1 cellular context compared by ENCODE assay signal in the genomic region with DNA sequence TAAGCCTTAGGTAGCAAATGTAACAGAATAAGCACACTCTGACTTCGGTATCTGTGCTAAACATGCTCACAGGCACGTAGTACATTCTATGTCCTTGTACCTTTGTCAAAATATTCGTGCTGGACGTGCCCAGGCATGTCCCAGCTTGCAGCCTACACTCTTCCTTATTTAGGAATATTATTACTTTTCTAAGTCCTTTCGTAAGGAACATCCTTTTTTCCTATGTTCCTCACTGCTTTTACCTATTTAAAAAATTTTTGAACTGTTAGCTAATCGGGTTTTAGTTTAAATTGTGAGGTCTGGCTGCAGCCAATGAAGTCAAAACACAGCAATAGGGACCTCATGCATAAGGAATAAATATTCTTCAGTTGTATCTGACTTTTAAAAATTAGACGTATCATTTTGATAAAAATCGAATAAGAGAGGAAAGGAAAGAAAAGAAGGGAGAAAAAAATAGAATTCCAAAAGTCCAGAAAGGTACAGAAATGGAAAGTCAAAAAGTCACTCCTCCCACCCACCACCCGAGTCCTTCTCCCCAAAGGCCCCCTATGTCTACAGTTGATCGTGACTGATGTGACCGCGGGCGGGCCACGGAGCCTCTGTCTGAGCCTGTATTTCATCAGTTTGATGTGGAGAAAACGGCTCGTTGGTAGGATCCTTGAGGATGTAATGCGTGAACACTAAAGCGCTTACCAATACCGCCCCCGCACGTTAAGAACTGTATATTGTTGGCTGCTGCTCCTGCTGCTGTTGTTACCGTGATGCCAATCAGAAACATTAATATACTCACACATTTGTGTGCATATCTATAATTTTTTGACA.
TF ChIP-seq lines count a peak whose summit lies in the region.

No MANE protein-coding gene starts in this region.

TF ChIP-seq in K562, 482 proteins besides CTCF, POLR2A, EP300 and RAD21 (continues in another document):
- TF ChIP-seq DNMT1 (IDR thresholded peaks at IDR 0.05) (no peak), HDAC3 (IDR thresholded peaks at IDR 0.05; ENCODE audit: borderline replicate concordance, partially characterized antibody) (peak; percentile 14), ZNF239 (CRISPR knock-in tag; IDR thresholded peaks at IDR 0.05) (no peak), SMARCA5 (IDR thresholded peaks at IDR 0.05) (peak; percentile 82; the same call in 1 of the 2 replicates), PURB (CRISPR knock-in tag; IDR thresholded peaks at IDR 0.05; ENCODE audit: low read depth) (no peak), PRDM10 (IDR thresholded peaks at IDR 0.05; ENCODE audit: partially characterized antibody) (peak; percentile 25), GTF2F1 (IDR thresholded peaks at IDR 0.05; ENCODE audit: low read depth, low read length) (no peak), ADNP (tag; IDR thresholded peaks at IDR 0.05) (0 out of 2 replicates have a peak, but pooled peaks have one; percentile 75), POLR2H (tag; IDR thresholded peaks at IDR 0.05; ENCODE audit: low read depth) (no peak), FOXK2 (conservative IDR thresholded peaks at IDR 0.05 in 1 of 2, IDR thresholded peaks at IDR 0.05 in 1 of 2; ENCODE audit: low read depth in 2 of 2) (0 out of 4 replicates have a peak, but pooled peaks of 1 of the 2 experiments have one; percentile 50), ZNF766 (CRISPR knock-in tag; conservative IDR thresholded peaks at IDR 0.05) (peak; percentile 68; the same call in 1 of the 2 replicates), ZNF124 (CRISPR knock-in tag; IDR thresholded peaks at IDR 0.05) (no peak), ZNF707 (CRISPR knock-in tag; conservative IDR thresholded peaks at IDR 0.05) (no peak), SMAD3 (CRISPR knock-in tag; conservative IDR thresholded peaks at IDR 0.05) (no peak), PRMT5 (CRISPR knock-in tag; IDR thresholded peaks at IDR 0.05) (no peak), U2AF1 (optimal IDR thresholded peaks at IDR 0.05; ENCODE audit: low read depth, low read length) (no peak), CEBPB (tag; IDR thresholded peaks at IDR 0.05) (peak; percentile 49), CTBP1 (IDR thresholded peaks at IDR 0.05; ENCODE audit: borderline replicate concordance) (no peak), CHD1 (IDR thresholded peaks at IDR 0.05; ENCODE audit: low read length) (no peak), ZFPM2 (CRISPR knock-in tag; IDR thresholded peaks at IDR 0.05) (no peak), PTBP1 (IDR thresholded peaks at IDR 0.05; ENCODE audit: low read depth, low read length) (peak; percentile 22; the same call in 1 of the 2 replicates), ZNF347 (CRISPR knock-in tag; IDR thresholded peaks at IDR 0.05; ENCODE audit: low read depth) (no peak), ZNF79 (CRISPR knock-in tag; IDR thresholded peaks at IDR 0.05; ENCODE audit: low read depth) (no peak), SAFB2 (IDR thresholded peaks at IDR 0.05; ENCODE audit: borderline replicate concordance, low read depth, low read length, severe bottlenecking) (no peak), ZNF589 (CRISPR knock-in tag; IDR thresholded peaks at IDR 0.05; ENCODE audit: low read depth) (no peak; the same call in 1 of the 2 replicates), ESRRA (IDR thresholded peaks at IDR 0.05; ENCODE audit: borderline replicate concordance, low read depth) (no peak), CHAMP1 (IDR thresholded peaks at IDR 0.05) (no peak), CEBPG (CRISPR knock-in tag; IDR thresholded peaks at IDR 0.05) (peak; percentile 33; the same call in 1 of the 2 replicates), CEBPG (tag; conservative IDR thresholded peaks at IDR 0.05 in 1 of 2, IDR thresholded peaks at IDR 0.05 in 1 of 2) (peak in 1 of 2 experiments; percentile 44; a peak in 1 of 4 replicates), GABPB2 (CRISPR knock-in tag; conservative IDR thresholded peaks at IDR 0.05) (no peak), DPF2 (IDR thresholded peaks at IDR 0.05) (0 out of 2 replicates have a peak, but pooled peaks have one; percentile 29), HNRNPL (IDR thresholded peaks at IDR 0.05; ENCODE audit: low read depth, low read length) (no peak), CCNT2 (IDR thresholded peaks at IDR 0.05; ENCODE audit: borderline replicate concordance, extremely low read depth, insufficient read length, low read depth, low read length) (no peak), ZNF143 (CRISPR knock-in tag; IDR thresholded peaks at IDR 0.05) (no peak), KDM5B (IDR thresholded peaks at IDR 0.05; ENCODE audit: insufficient replicate concordance, low read depth, low read length) (peak; percentile 28), EGR1 (conservative IDR thresholded peaks at IDR 0.05) (peak; percentile 90), ZMIZ1 (IDR thresholded peaks at IDR 0.05; ENCODE audit: low read depth in 2 of 2, low read length in 2 of 2) (no peak), MAFF (IDR thresholded peaks at IDR 0.05; ENCODE audit: low read length) (peak; percentile 6; the same call in 1 of the 2 replicates)
- TF ChIP-seq, protein P1, sequence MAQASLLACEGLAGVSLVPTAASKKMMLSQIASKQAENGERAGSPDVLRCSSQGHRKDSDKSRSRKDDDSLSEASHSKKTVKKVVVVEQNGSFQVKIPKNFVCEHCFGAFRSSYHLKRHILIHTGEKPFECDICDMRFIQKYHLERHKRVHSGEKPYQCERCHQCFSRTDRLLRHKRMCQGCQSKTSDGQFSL (CRISPR knock-in tag; IDR thresholded peaks at IDR 0.05), result no peak
- TF ChIP-seq, protein P1 (tag; IDR thresholded peaks at IDR 0.05), result no peak
- TF ChIP-seq, protein P2, sequence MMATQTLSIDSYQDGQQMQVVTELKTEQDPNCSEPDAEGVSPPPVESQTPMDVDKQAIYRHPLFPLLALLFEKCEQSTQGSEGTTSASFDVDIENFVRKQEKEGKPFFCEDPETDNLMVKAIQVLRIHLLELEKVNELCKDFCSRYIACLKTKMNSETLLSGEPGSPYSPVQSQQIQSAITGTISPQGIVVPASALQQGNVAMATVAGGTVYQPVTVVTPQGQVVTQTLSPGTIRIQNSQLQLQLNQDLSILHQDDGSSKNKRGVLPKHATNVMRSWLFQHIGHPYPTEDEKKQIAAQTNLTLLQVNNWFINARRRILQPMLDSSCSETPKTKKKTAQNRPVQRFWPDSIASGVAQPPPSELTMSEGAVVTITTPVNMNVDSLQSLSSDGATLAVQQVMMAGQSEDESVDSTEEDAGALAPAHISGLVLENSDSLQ (IDR thresholded peaks at IDR 0.05), result peak; percentile 58; the same call in 1 of the 2 replicates
- TF ChIP-seq, protein P3, sequence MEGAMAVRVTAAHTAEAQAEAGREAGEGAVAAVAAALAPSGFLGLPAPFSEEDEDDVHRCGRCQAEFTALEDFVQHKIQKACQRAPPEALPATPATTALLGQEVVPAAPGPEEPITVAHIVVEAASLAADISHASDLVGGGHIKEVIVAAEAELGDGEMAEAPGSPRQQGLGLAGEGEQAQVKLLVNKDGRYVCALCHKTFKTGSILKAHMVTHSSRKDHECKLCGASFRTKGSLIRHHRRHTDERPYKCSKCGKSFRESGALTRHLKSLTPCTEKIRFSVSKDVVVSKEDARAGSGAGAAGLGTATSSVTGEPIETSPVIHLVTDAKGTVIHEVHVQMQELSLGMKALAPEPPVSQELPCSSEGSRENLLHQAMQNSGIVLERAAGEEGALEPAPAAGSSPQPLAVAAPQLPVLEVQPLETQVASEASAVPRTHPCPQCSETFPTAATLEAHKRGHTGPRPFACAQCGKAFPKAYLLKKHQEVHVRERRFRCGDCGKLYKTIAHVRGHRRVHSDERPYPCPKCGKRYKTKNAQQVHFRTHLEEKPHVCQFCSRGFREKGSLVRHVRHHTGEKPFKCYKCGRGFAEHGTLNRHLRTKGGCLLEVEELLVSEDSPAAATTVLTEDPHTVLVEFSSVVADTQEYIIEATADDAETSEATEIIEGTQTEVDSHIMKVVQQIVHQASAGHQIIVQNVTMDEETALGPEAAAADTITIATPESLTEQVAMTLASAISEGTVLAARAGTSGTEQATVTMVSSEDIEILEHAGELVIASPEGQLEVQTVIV (CRISPR knock-in tag; IDR thresholded peaks at IDR 0.05; ENCODE audit: borderline replicate concordance), result no peak
- TF ChIP-seq, protein P4, sequence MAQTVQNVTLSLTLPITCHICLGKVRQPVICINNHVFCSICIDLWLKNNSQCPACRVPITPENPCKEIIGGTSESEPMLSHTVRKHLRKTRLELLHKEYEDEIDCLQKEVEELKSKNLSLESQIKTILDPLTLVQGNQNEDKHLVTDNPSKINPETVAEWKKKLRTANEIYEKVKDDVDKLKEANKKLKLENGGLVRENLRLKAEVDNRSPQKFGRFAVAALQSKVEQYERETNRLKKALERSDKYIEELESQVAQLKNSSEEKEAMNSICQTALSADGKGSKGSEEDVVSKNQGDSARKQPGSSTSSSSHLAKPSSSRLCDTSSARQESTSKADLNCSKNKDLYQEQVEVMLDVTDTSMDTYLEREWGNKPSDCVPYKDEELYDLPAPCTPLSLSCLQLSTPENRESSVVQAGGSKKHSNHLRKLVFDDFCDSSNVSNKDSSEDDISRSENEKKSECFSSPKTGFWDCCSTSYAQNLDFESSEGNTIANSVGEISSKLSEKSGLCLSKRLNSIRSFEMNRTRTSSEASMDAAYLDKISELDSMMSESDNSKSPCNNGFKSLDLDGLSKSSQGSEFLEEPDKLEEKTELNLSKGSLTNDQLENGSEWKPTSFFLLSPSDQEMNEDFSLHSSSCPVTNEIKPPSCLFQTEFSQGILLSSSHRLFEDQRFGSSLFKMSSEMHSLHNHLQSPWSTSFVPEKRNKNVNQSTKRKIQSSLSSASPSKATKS (CRISPR knock-in tag; IDR thresholded peaks at IDR 0.05), result no peak
